ENCODE assay signal across 8 cellular contexts in genomic region chr16:1105888-1106620, GRCh38. TPM values are rescaled to one million over a fixed set of nuclear protein-coding genes. Genes with fewer than 3 reads are reported as not detected.
DNase-seq lines count a peak whose midpoint lies in the region; ATAC-seq and TF ChIP-seq lines count a peak whose summit lies in the region.

No MANE protein-coding gene starts in this region.

- H3K4me3 Mint-ChIP-seq in activated CD8-positive, alpha-beta T cell treated with anti-CD3 and anti-CD28 coated beads, Interleukin-2, amount 10 ng/mL, durations not matched to agents 7 days and 5 days, result no peak overlapping the region
- H3K4me3 Mint-ChIP-seq in natural killer cell (no peak overlapping the region), type B pancreatic cell (no peak overlapping the region)

- H3K36me3 Mint-ChIP-seq in activated CD8-positive, alpha-beta T cell treated with anti-CD3 and anti-CD28 coated beads, Interleukin-2, amount 10 ng/mL, durations not matched to agents 7 days and 5 days (ENCODE audit: low read depth), result no peaks in the 10 kb centered on the region
- H3K36me3 Mint-ChIP-seq in natural killer cell (no peaks in the 10 kb centered on the region), type B pancreatic cell (no peaks in the 10 kb centered on the region)

- no peak overlapping the region for H3K27ac Mint-ChIP-seq in activated CD8-positive, alpha-beta T cell treated with anti-CD3 and anti-CD28 coated beads, Interleukin-2, amount 10 ng/mL, durations not matched to agents 7 days and 5 days
- H3K27ac Mint-ChIP-seq in natural killer cell (no peak overlapping the region), type B pancreatic cell (no peak overlapping the region)

- TF ChIP-seq CTCF in natural killer cell (IDR thresholded peaks at IDR 0.05) (no peak), type B pancreatic cell (conservative IDR thresholded peaks at IDR 0.05) (peak; percentile 97)

- POLR2A ChIA-PET in activated CD8-positive, alpha-beta T cell treated with anti-CD3 and anti-CD28 coated beads, Interleukin-2, amount 10 ng/mL, durations not matched to agents 7 days and 5 days (lab: Charles Lee), result no interaction called here

- intact Hi-C loops in natural killer cell (cut with micrococcal nuclease), result no loop called here

- DNase-seq in activated CD4-positive, CD25-positive, alpha-beta regulatory T cell (lab: John Stamatoyannopoulos, UW), result no peak
- DNase-seq in NCI-H2171 (lab: John Stamatoyannopoulos, UW), result peak; percentile 32
- DNase-seq in activated CD8-positive, alpha-beta T cell treated with anti-CD3 and anti-CD28 coated beads, Interleukin-2, amount 10 ng/mL, durations not matched to agents 7 days and 5 days, result peak; percentile 41
- DNase-seq in natural killer cell, result no peak
- no peak for DNase-seq in type B pancreatic cell (ENCODE audit: extremely low spot score, unreplicated experiment)

- no peaks in the 10 kb centered on the region for H3K27me3 Mint-ChIP-seq in activated CD8-positive, alpha-beta T cell treated with anti-CD3 and anti-CD28 coated beads, Interleukin-2, amount 10 ng/mL, durations not matched to agents 7 days and 5 days (ENCODE audit: low read depth)
- H3K27me3 Mint-ChIP-seq in natural killer cell (ENCODE audit: low read depth in 2 of 2) (no peaks in the 10 kb centered on the region), type B pancreatic cell (peaks cover 9% of the 10 kb centered on the region)

- no peaks in the 10 kb centered on the region for H3K4me1 Mint-ChIP-seq in activated CD8-positive, alpha-beta T cell treated with anti-CD3 and anti-CD28 coated beads, Interleukin-2, amount 10 ng/mL, durations not matched to agents 7 days and 5 days (ENCODE audit: low read depth)
- H3K4me1 Mint-ChIP-seq in natural killer cell (no peaks in the 10 kb centered on the region), type B pancreatic cell (ENCODE audit: unreplicated experiment) (no peaks in the 10 kb centered on the region)

- no peaks in the 10 kb centered on the region for H3K9me3 Mint-ChIP-seq in activated CD8-positive, alpha-beta T cell treated with anti-CD3 and anti-CD28 coated beads, Interleukin-2, amount 10 ng/mL, durations not matched to agents 7 days and 5 days (ENCODE audit: insufficient read depth)
- H3K9me3 Mint-ChIP-seq in natural killer cell (no peaks in the 10 kb centered on the region), type B pancreatic cell (no peaks in the 10 kb centered on the region)

- peak; percentile 45 to 47 for ATAC-seq in activated CD4-positive, CD25-positive, alpha-beta regulatory T cell treated with anti-CD3 and anti-CD28 coated beads, Interleukin-2, amount 50 U/mL, for 24 hours
- peak; percentile 45 for ATAC-seq in activated CD8-positive, alpha-beta T cell treated with anti-CD3 and anti-CD28 coated beads, Interleukin-2, amount 10 ng/mL, durations not matched to agents 7 days and 5 days
- ATAC-seq in esophagus mucosa (peak; percentile 72), natural killer cell (peak in 2 of 3 donors; percentile 39 to 59), GM21529 (IDR thresholded peaks at IDR 0.05; ENCODE audit: unreplicated experiment) (no peak)

- CTCF ChIA-PET in activated CD8-positive, alpha-beta T cell treated with anti-CD3 and anti-CD28 coated beads, Interleukin-2, amount 10 ng/mL, durations not matched to agents 7 days and 5 days (lab: Charles Lee), result no interaction called here

RNA-seq across cellular contexts. Expression of gene C1QTNF8, which starts 10.0 kb away (rescaled TPM):
- not detected for total RNA-seq in activated CD8-positive, alpha-beta T cell treated with anti-CD3 and anti-CD28 coated beads, Interleukin-2, amount 10 ng/mL, durations not matched to agents 7 days and 5 days
- not detected for total RNA-seq in esophagus mucosa
- not detected for total RNA-seq in natural killer cell
- total RNA-seq in type B pancreatic cell (ENCODE audit: low replicate concordance), result not detected in 2 replicates

RNA-seq across cellular contexts. Expression of gene SSTR5, which starts 33.5 kb away (rescaled TPM):
- total RNA-seq in activated CD8-positive, alpha-beta T cell treated with anti-CD3 and anti-CD28 coated beads, Interleukin-2, amount 10 ng/mL, durations not matched to agents 7 days and 5 days, result not detected
- total RNA-seq in esophagus mucosa (not detected), natural killer cell (not detected), type B pancreatic cell (ENCODE audit: low replicate concordance) (0.43 and 1.8 TPM in 2 replicates)

RNA-seq across cellular contexts. Expression of gene CACNA1H, which starts 46.9 kb away (rescaled TPM):
- under 1 TPM; 0.57 to 0.92 TPM for total RNA-seq in activated CD8-positive, alpha-beta T cell treated with anti-CD3 and anti-CD28 coated beads, Interleukin-2, amount 10 ng/mL, durations not matched to agents 7 days and 5 days
- 1.1 TPM for total RNA-seq in esophagus mucosa
- 1 to 10 TPM; 1.1 to 1.5 (median 1.3) TPM for total RNA-seq in natural killer cell
- 23.2 and 38.1 TPM in 2 replicates for total RNA-seq in type B pancreatic cell (ENCODE audit: low replicate concordance)

Comparison
In these comparisons a context has a peak if more than half of its experiments do, and no peak if none do; other contexts are left out.
1. DNase-seq: peak in NCI-H2171 (single experiment) and activated CD8-positive, alpha-beta T cell treated with anti-CD3 and anti-CD28 coated beads, Interleukin-2, amount 10 ng/mL, durations not matched to agents 7 days and 5 days (single experiment); none in activated CD4-positive, CD25-positive, alpha-beta regulatory T cell (0 of 4), natural killer cell (single experiment) and type B pancreatic cell (single experiment).